9 cellular contexts compared by ENCODE assay signal in the genomic region with DNA sequence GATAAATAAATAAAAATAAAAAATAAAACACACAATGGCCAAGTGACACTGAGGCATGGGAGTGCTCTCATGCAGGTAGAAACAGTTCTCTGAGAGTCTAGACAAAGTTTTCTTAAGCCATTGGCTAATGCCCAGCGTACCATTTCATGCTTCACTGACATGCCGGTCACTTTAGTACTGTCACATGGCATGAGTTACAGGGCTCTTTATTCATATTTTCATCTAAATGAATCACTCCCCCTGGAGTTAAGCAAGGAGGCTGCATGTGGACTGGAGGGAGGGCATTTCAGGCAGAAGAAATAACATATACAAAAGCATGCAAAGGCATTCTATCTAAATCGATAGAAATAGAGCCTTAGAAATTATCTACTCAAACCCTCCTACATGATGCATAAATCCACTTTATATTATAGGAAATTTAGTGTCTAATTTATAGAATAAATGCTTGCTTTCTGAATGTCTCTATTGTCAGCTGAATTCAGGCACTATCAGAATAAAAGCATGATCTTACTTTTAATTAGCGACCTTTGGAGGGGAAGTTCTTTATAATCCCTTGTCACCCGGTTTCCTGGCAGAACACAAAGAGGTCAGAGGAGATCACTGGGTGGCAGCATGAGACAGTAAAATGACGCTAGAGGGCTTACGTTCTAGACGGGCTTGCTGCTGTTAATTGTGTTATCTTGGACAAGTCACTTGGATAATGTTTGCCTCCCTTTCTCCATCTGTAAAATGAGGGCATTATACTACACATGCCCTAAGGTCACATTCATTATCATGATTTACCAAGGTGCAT. TPM values are rescaled to one million over a fixed set of nuclear protein-coding genes. Genes with fewer than 3 reads are reported as not detected.
A peak's percentile ranks its signal among the peaks of the same experiment; 100 is the strongest.
DNase-seq lines count a peak whose midpoint lies in the region; ATAC-seq and TF ChIP-seq lines count a peak whose summit lies in the region.
"Had no signal": no experiment of that assay in that cellular context is flagged by ENCODE, and none has a peak within 500 bp of the region (broad histone marks: within the 10 kb centered on the region; RNA-seq: fewer than 3 reads in every experiment).

No MANE protein-coding gene starts in this region.

- peaks cover 26% of the 10 kb centered on the region for H3K27me3 Mint-ChIP-seq in progenitor cell of endocrine pancreas

- H3K9me3 Mint-ChIP-seq in progenitor cell of endocrine pancreas (ENCODE audit: low read depth) = no peaks in the 10 kb centered on the region

- H3K4me1 Mint-ChIP-seq in progenitor cell of endocrine pancreas (ENCODE audit: low read depth) = no peaks in the 10 kb centered on the region

- H3K36me3 Mint-ChIP-seq in progenitor cell of endocrine pancreas (ENCODE audit: insufficient read depth) = no peaks in the 10 kb centered on the region

- peaks cover 0 to 17% (median 0%) of the 10 kb centered on the region in 3 donors for H3K27me3 ChIP-seq in stomach

- H3K27ac ChIP-seq in stomach = no peak overlapping the region
- H3K27ac ChIP-seq: gastrocnemius medialis had no signal

- H3K27ac Mint-ChIP-seq in progenitor cell of endocrine pancreas = no peak overlapping the region

- no peak for TF ChIP-seq POLR2A in stomach (IDR thresholded peaks at IDR 0.05)

- H3K4me3 ChIP-seq in stomach = no peak overlapping the region
- H3K4me3 ChIP-seq: gastrocnemius medialis had no signal

- intact Hi-C loops in sciatic nerve (cut with DNase I) = no loop called here
- intact Hi-C loops in stomach (cut with DNase I; ENCODE audit: low total_unique reads) = no loop called here

- H3K4me3 Mint-ChIP-seq in progenitor cell of endocrine pancreas (ENCODE audit: low read depth) = no peak overlapping the region

- WGBS in stomach, 5 donors = 30 to 39% (median 36%) methylated on average over 8 of the region's 8 CpGs

- DNase-seq in NCI-H2227 treated with DMSO at 0.1 percent for 48 hours (lab: John Stamatoyannopoulos, UW) (peak; percentile 14), NCI-H2227 (lab: John Stamatoyannopoulos, UW; ENCODE audit: unreplicated experiment) (no peak), NCI-H460 (ENCODE audit: extremely low read depth, low read depth) (peak; percentile 6), ecto neural progenitor cell (ENCODE audit: low spot score) (peak; percentile 47), sciatic nerve (ENCODE audit: low spot score) (no peak), progenitor cell of endocrine pancreas (ENCODE audit: low spot score, unreplicated experiment) (no peak), cerebellar nuclear complex (lab: John Stamatoyannopoulos, UW) (no peak), stomach (no peak)
- DNase-seq: gastrocnemius medialis had no signal

- ATAC-seq in sciatic nerve = peak; percentile 32
- ATAC-seq: gastrocnemius medialis had no signal

- H3K4me1 ChIP-seq in stomach = no peaks in the 10 kb centered on the region
- H3K4me1 ChIP-seq: gastrocnemius medialis had no signal

- no peaks in the 10 kb centered on the region for H3K36me3 ChIP-seq in stomach
- H3K36me3 ChIP-seq: gastrocnemius medialis had no signal

- no peak for TF ChIP-seq EP300 in stomach (IDR thresholded peaks at IDR 0.05)

- no peaks in the 10 kb centered on the region for H3K9me3 ChIP-seq in stomach
- H3K9me3 ChIP-seq: gastrocnemius medialis had no signal

- TF ChIP-seq CTCF in progenitor cell of endocrine pancreas (IDR thresholded peaks at IDR 0.05; ENCODE audit: unreplicated experiment) (no peak), stomach (IDR thresholded peaks at IDR 0.05) (no peak)

RNA-seq across cellular contexts. Expression of a gene that starts 17.5 kb away (rescaled TPM):
- total RNA-seq in NCI-H460 (2014; rRNA removed; shearing (Covaris generic)) = 59.9 and 62.0 TPM in 2 replicates
- polyA plus RNA-seq in NCI-H460 (2014; cell fraction: nucleus; rRNA removed) = 19.8 and 22.1 TPM in 2 replicates
- total RNA-seq in sciatic nerve = 24.8 TPM
- 27.6 and 30.8 TPM in 2 replicates for total RNA-seq in progenitor cell of endocrine pancreas
- 10 to 100 TPM in 4 of 5 donors, not detected in 1; 16.5 to 34.8 (median 23.6) TPM for total RNA-seq in stomach
- polyA plus RNA-seq in stomach = 10 to 100 TPM; 29.0 to 41.0 (median 37.0) TPM

RNA-seq across cellular contexts. Expression of a gene that starts 40.8 kb away (rescaled TPM):
- 22.2 and 24.8 TPM in 2 replicates for total RNA-seq in NCI-H460 (2014; rRNA removed; shearing (Covaris generic))
- polyA plus RNA-seq in NCI-H460 (2014; cell fraction: nucleus; rRNA removed) = 44.4 and 64.2 TPM in 2 replicates
- total RNA-seq in sciatic nerve = 1.4 TPM
- 33.4 and 40.1 TPM in 2 replicates for total RNA-seq in progenitor cell of endocrine pancreas
- total RNA-seq in stomach = 10 to 100 TPM in 2 of 5 donors, 1 to 10 TPM in 2, not detected in 1; 4.6 to 20.2 (median 10.6) TPM
- polyA plus RNA-seq in stomach = 1 to 10 TPM; 2.5 to 5.0 (median 4.3) TPM

Comparison
In these comparisons a context has a peak if more than half of its experiments do, and no peak if none do; other contexts are left out.
1. DNase-seq: peak in NCI-H2227 treated with DMSO at 0.1 percent for 48 hours (single experiment), NCI-H460 (single experiment) and ecto neural progenitor cell (single experiment); none in NCI-H2227 (single experiment), sciatic nerve (single experiment), progenitor cell of endocrine pancreas (single experiment), cerebellar nuclear complex (0 of 2) and stomach (single experiment).